1 cellular context compared by ENCODE assay signal in genomic region chr2:236642584-236643291, GRCh38.
A peak's percentile ranks its signal among the peaks of the same experiment; 100 is the strongest.
TF ChIP-seq lines count a peak whose summit lies in the region.

No MANE protein-coding gene starts in this region.

TF ChIP-seq in IMR-90, 13 proteins besides CTCF, POLR2A, EP300 and RAD21 (continued from another document):
- TF ChIP-seq BHLHE40 (IDR thresholded peaks at IDR 0.05; ENCODE audit: low read depth, low read length) (peak; percentile 24; the same call in 1 of the 2 replicates), NFE2L2 (IDR thresholded peaks at IDR 0.05; ENCODE audit: low read depth, low read length) (no peak), CEBPB (IDR thresholded peaks at IDR 0.05; ENCODE audit: low read depth, low read length) (peak; percentile 72)
TF ChIP-seq in IMR-90: peak in this region for 4.
